Comparison of ENCODE assay signal across 16 cellular contexts in the genomic region with DNA sequence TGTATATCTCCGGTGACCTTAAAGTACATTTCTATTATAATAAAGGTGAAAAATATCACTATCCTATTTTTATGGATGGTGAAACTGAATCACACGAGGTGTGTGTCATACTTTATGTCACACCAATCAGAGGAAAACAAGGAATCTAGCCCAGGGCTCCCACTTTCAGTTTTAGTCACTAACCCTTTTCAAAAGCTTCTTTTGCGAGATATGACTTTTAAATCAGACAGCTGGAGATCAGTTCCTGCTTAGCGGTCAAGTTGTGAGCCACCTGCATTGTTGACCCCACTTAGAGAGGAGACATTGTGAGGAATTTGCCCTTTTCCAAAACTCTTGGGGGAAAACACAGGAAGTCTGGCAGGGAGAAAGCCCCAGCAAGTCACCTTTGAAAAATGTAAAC.
DNase-seq lines count a peak whose midpoint lies in the region; ATAC-seq, FAIRE-seq and TF ChIP-seq lines count a peak whose summit lies in the region.
"Had no signal": no experiment of that assay in that cellular context is flagged by ENCODE, and none has a peak within 500 bp of the region (broad histone marks: within the 10 kb centered on the region; RNA-seq: fewer than 3 reads in every experiment).

No MANE protein-coding gene starts in this region.

- TF ChIP-seq CTCF in GM12878 (IDR thresholded peaks at IDR 0.05 in 2 of 3, conservative IDR thresholded peaks at IDR 0.05 in 1 of 3; ENCODE audit: control insufficient read depth in 2 of 3, extremely low read depth in 1 of 3, insufficient read depth in 1 of 3, low read depth in 3 of 3, low read length in 3 of 3) (no peak), neural progenitor cell (IDR thresholded peaks at IDR 0.05) (no peak), left lung (IDR thresholded peaks at IDR 0.05) (no peak)

- H3K27ac ChIP-seq in GM12878 (ENCODE audit: control insufficient read depth, insufficient read depth) (no peak overlapping the region), neural progenitor cell (no peak overlapping the region), left lung (no peak overlapping the region)
- H3K27ac ChIP-seq: colonic mucosa, lower lobe of right lung had no signal

- intact Hi-C loops in GM12878 (cut with micrococcal nuclease; ENCODE audit: unreplicated experiment): no loop called here
- intact Hi-C loops in left lung (cut with DNase I): no loop called here

- SMC1A ChIA-PET in GM12878 (lab: Charles Lee; ENCODE audit: uncharacterized antibody, unreplicated experiment): interaction anchor here (0.6 kb wide), 1 partner anchor 21 kb away, joined by 3 read pairs; no protein-coding TSS in a partner anchor

- H3K27me3 ChIP-seq in GM12878 (replicated peaks in 1 of 2; ENCODE audit: control insufficient read depth in 2 of 2, insufficient read depth in 2 of 2, low read length in 1 of 2) (no peaks in the 10 kb centered on the region), neural progenitor cell (no peaks in the 10 kb centered on the region), left lung (no peaks in the 10 kb centered on the region)
- H3K27me3 ChIP-seq: colonic mucosa had no signal

- FAIRE-seq in GM12878 (lab: Jason Lieb, UNC): no peak

- no peaks in the 10 kb centered on the region for H3K4me1 ChIP-seq in GM12878 (ENCODE audit: control insufficient read depth, insufficient read depth, low read length)
- H3K4me1 ChIP-seq in neural progenitor cell: no peaks in the 10 kb centered on the region
- H3K4me1 ChIP-seq in left lung: no peaks in the 10 kb centered on the region
- H3K4me1 ChIP-seq: colonic mucosa, lower lobe of right lung had no signal

- no peak for TF ChIP-seq RAD21 in GM12878 (IDR thresholded peaks at IDR 0.05; ENCODE audit: insufficient read depth, low read depth, low read length)

- POLR2A ChIA-PET in GM12878 (lab: Charles Lee): no interaction called here

- H3K79me2 ChIP-seq in GM12878 (ENCODE audit: control insufficient read depth, insufficient read depth, low read length) (no peaks in the 10 kb centered on the region), neural progenitor cell (ENCODE audit: low read depth) (no peaks in the 10 kb centered on the region)

- no peaks in the 10 kb centered on the region for H3F3A ChIP-seq in neural progenitor cell (ENCODE audit: low read depth)

- peak overlapping the region; percentile 69 for H3K27ac Mint-ChIP-seq in neural progenitor cell
- H3K27ac Mint-ChIP-seq: CD8-positive, alpha-beta T cell; stimulated activated memory B cell treated with anti-CD40 and anti-IgM and Interleukin-4, amounts not matched to agents 10 μg/mL and 1 μg/mL and 100 μg/mL, for 72 hours; T-helper 1 cell treated with Interleukin-12 subunit alpha and Interleukin-12 subunit beta and Interleukin-4 antibody, amounts not matched to agents 30 μg/mL and 1 μg/mL, for 36 hours had no signal

- CTCF ChIA-PET in GM12878 (lab: Yijun Ruan, JAX): interaction anchor here (2.7 kb wide), 1 partner anchor 9 kb away, joined by 11 read pairs; no protein-coding TSS in a partner anchor

- no peak overlapping the region for H2AFZ ChIP-seq in GM12878 (ENCODE audit: control insufficient read depth, low read depth, low read length)
- no peak overlapping the region for H2AFZ ChIP-seq in neural progenitor cell (replicated peaks)

- no peak overlapping the region for H3K9ac ChIP-seq in GM12878 (ENCODE audit: control insufficient read depth, insufficient read depth, low read length)
- no peak overlapping the region for H3K9ac ChIP-seq in neural progenitor cell

- in situ Hi-C loops in GM12878 (cut with MboI): no loop called here

- H3K36me3 Mint-ChIP-seq in neural progenitor cell: no peaks in the 10 kb centered on the region
- H3K36me3 Mint-ChIP-seq: CD8-positive, alpha-beta T cell; stimulated activated memory B cell treated with anti-CD40 and anti-IgM and Interleukin-4, amounts not matched to agents 10 μg/mL and 1 μg/mL and 100 μg/mL, for 72 hours had no signal

- no peaks in the 10 kb centered on the region for H3K9me3 ChIP-seq in GM12878 (replicated peaks; ENCODE audit: control insufficient read depth, insufficient read depth, low read length)
- H3K9me3 ChIP-seq in neural progenitor cell (ENCODE audit: low read depth): no peaks in the 10 kb centered on the region
- no peaks in the 10 kb centered on the region for H3K9me3 ChIP-seq in left lung
- H3K9me3 ChIP-seq: colonic mucosa, lower lobe of right lung had no signal

- no peak for TF ChIP-seq POLR2A in GM12878 (IDR thresholded peaks at IDR 0.05; ENCODE audit: low read depth, low read length)

- no peak overlapping the region for H3K4me3 Mint-ChIP-seq in neural progenitor cell
- H3K4me3 Mint-ChIP-seq: CD8-positive, alpha-beta T cell; stimulated activated memory B cell treated with anti-CD40 and anti-IgM and Interleukin-4, amounts not matched to agents 10 μg/mL and 1 μg/mL and 100 μg/mL, for 72 hours; T-helper 1 cell treated with Interleukin-12 subunit alpha and Interleukin-12 subunit beta and Interleukin-4 antibody, amounts not matched to agents 30 μg/mL and 1 μg/mL, for 36 hours had no signal

- H4K20me1 ChIP-seq in GM12878 (ENCODE audit: control insufficient read depth, insufficient read depth): no peaks in the 10 kb centered on the region
- no peaks in the 10 kb centered on the region for H4K20me1 ChIP-seq in neural progenitor cell (ENCODE audit: low read depth)

- no TSS peak for BruUV-seq in GM12878 (replicated peaks; lab: Mats Ljungman, UMichigan)

- peak; percentile 44 for ATAC-seq in GM18498 (IDR thresholded peaks at IDR 0.05; ENCODE audit: unreplicated experiment)
- peak; percentile 70 for ATAC-seq in HG03565 (IDR thresholded peaks at IDR 0.05; ENCODE audit: unreplicated experiment)
- ATAC-seq in GM12878: peak; percentile 69
- no peak for ATAC-seq in left lung
- ATAC-seq in HG03280 (IDR thresholded peaks at IDR 0.05; ENCODE audit: unreplicated experiment): no peak
- ATAC-seq: CD8-positive, alpha-beta T cell; lower lobe of right lung; stimulated activated memory B cell treated with anti-CD40 and anti-IgM and Interleukin-4, amounts not matched to agents 10 μg/mL and 1 μg/mL and 100 μg/mL, for 72 hours had no signal

- 33% methylated on average over 4 of the region's 4 CpGs for WGBS in GM12878 (ENCODE audit: insufficient coverage, insufficient replicate concordance, low lambda C conversion rate, missing lambda C conversion rate)

- H3K4me2 ChIP-seq in GM12878 (ENCODE audit: control insufficient read depth, insufficient read depth) (no peak overlapping the region), neural progenitor cell (no peak overlapping the region)

- H3K4me3 ChIP-seq in GM12878 (no peak overlapping the region), neural progenitor cell (no peak overlapping the region), left lung (no peak overlapping the region)
- H3K4me3 ChIP-seq: colonic mucosa, lower lobe of right lung had no signal

- H3K4me1 Mint-ChIP-seq in neural progenitor cell: peaks cover 23% of the 10 kb centered on the region
- H3K4me1 Mint-ChIP-seq: stimulated activated memory B cell treated with anti-CD40 and anti-IgM and Interleukin-4, amounts not matched to agents 10 μg/mL and 1 μg/mL and 100 μg/mL, for 72 hours had no signal

- no peak for DNase-seq in GM12878 (ENCODE audit: low read depth, low spot score)
- no peak for DNase-seq in neural progenitor cell (ENCODE audit: low spot score)
- no peak for DNase-seq in stimulated activated CD4-positive, alpha-beta T cell treated with anti-CD3 and anti-CD28 coated beads, Interleukin-4, amount 100 ng/mL, for 4 hours
- DNase-seq in left lung: no peak
- no peak for DNase-seq in stimulated activated naive CD4-positive, alpha-beta T cell (lab: John Stamatoyannopoulos, UW)
- DNase-seq: activated CD4-positive, alpha-beta T cell treated with anti-CD3 and anti-CD28 coated beads, Interleukin-2, amount 50 U/mL, for 48 hours; activated naive CD4-positive, alpha-beta T cell treated with Interleukin-2 at 50 U/mL for 16 hours; CD8-positive, alpha-beta T cell; colonic mucosa; lower lobe of right lung; occipital lobe had no signal

- H3K27me3 Mint-ChIP-seq in neural progenitor cell (ENCODE audit: insufficient read depth, low read depth): no peaks in the 10 kb centered on the region
- H3K27me3 Mint-ChIP-seq: stimulated activated memory B cell treated with anti-CD40 and anti-IgM and Interleukin-4, amounts not matched to agents 10 μg/mL and 1 μg/mL and 100 μg/mL, for 72 hours had no signal

- peak in 1 of 2 experiments; percentile 38; a peak in 1 of 4 replicates for TF ChIP-seq EP300 in GM12878 (IDR thresholded peaks at IDR 0.05; ENCODE audit: borderline replicate concordance in 1 of 2, control insufficient read depth in 1 of 2, low read depth in 2 of 2, low read length in 2 of 2)

- H3K9me3 Mint-ChIP-seq in neural progenitor cell: no peaks in the 10 kb centered on the region
- H3K9me3 Mint-ChIP-seq: CD8-positive, alpha-beta T cell; stimulated activated memory B cell treated with anti-CD40 and anti-IgM and Interleukin-4, amounts not matched to agents 10 μg/mL and 1 μg/mL and 100 μg/mL, for 72 hours; T-helper 1 cell treated with Interleukin-12 subunit alpha and Interleukin-12 subunit beta and Interleukin-4 antibody, amounts not matched to agents 30 μg/mL and 1 μg/mL, for 36 hours had no signal

- H3K36me3 ChIP-seq in GM12878 (ENCODE audit: control insufficient read depth in 2 of 2, insufficient read depth in 2 of 2, low read length in 1 of 2) (no peaks in the 10 kb centered on the region), neural progenitor cell (no peaks in the 10 kb centered on the region), left lung (no peaks in the 10 kb centered on the region)
- H3K36me3 ChIP-seq: colonic mucosa, lower lobe of right lung had no signal

- RAD21 ChIA-PET in GM12878 (lab: Charles Lee; ENCODE audit: unreplicated experiment): no interaction called here

TF ChIP-seq in GM12878, 131 proteins besides CTCF, POLR2A, EP300 and RAD21 (continues in another document):
- TF ChIP-seq DPF2 (IDR thresholded peaks at IDR 0.05) (peak; percentile 56; the same call in 1 of the 2 replicates), BCL11A (IDR thresholded peaks at IDR 0.05; ENCODE audit: low read depth, low read length) (peak; percentile 64; the same call in 1 of the 2 replicates), BRCA1 (IDR thresholded peaks at IDR 0.05; ENCODE audit: low read depth, low read length) (no peak), IKZF2 (IDR thresholded peaks at IDR 0.05) (peak; percentile 85 to 89), IKZF1 (conservative IDR thresholded peaks at IDR 0.05) (peak; percentile 85), SMAD1 (IDR thresholded peaks at IDR 0.05; ENCODE audit: low read depth, partially characterized antibody) (no peak)
- TF ChIP-seq, protein P1, sequence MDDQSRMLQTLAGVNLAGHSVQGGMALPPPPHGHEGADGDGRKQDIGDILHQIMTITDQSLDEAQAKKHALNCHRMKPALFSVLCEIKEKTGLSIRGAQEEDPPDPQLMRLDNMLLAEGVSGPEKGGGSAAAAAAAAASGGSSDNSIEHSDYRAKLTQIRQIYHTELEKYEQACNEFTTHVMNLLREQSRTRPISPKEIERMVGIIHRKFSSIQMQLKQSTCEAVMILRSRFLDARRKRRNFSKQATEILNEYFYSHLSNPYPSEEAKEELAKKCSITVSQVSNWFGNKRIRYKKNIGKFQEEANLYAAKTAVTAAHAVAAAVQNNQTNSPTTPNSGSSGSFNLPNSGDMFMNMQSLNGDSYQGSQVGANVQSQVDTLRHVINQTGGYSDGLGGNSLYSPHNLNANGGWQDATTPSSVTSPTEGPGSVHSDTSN (IDR thresholded peaks at IDR 0.05; ENCODE audit: insufficient replicate concordance, low read depth, low read length): no peak

Comparison
In these comparisons a context has a peak if more than half of its experiments do, and no peak if none do; other contexts are left out.
1. ATAC-seq: peak in GM18498 (single experiment), HG03565 (single experiment) and GM12878 (single experiment); none in left lung (single experiment) and HG03280 (single experiment).